25 cellular contexts compared by ENCODE assay signal in genomic region chr7:159057647-159058046, GRCh38.
DNase-seq lines count a peak whose midpoint lies in the region; ATAC-seq, FAIRE-seq and TF ChIP-seq lines count a peak whose summit lies in the region.
"Had no signal": no experiment of that assay in that cellular context is flagged by ENCODE, and none has a peak within 500 bp of the region (broad histone marks: within the 10 kb centered on the region; RNA-seq: fewer than 3 reads in every experiment).

No MANE protein-coding gene starts in this region.

- no peaks in the 10 kb centered on the region for H3K4me1 Mint-ChIP-seq in natural killer cell
- H3K4me1 Mint-ChIP-seq in natural killer cell treated with Interleukin-12 subunit alpha and Interleukin-12 subunit beta and Interleukin-15 and Interleukin-18, amount 100 ng/mL, for 72 hours (ENCODE audit: low read depth in 2 of 2): no peaks in the 10 kb centered on the region
- H3K4me1 Mint-ChIP-seq: CD14-positive monocyte; CD4-positive, alpha-beta memory T cell; CD4-positive, CD25-positive, alpha-beta regulatory T cell; CD8-positive, alpha-beta memory T cell had no signal

- no peak overlapping the region for H4K91ac ChIP-seq in H1 (replicated peaks; ENCODE audit: insufficient read length, low read length)

- H3K9ac ChIP-seq in H1 (replicated peaks in 1 of 4; ENCODE audit: extremely low read depth in 1 of 4, low read depth in 3 of 4, low read length in 3 of 4): no peak overlapping the region
- H3K9ac ChIP-seq: BLaER1 had no signal

- TF ChIP-seq CTCF in H1 (IDR thresholded peaks at IDR 0.05; ENCODE audit: control extremely low read depth in 1 of 3, insufficient read depth in 1 of 3, low read depth in 1 of 3, low read length in 3 of 3): no peak
- TF ChIP-seq CTCF in esophagus muscularis mucosa (IDR thresholded peaks at IDR 0.05): no peak
- no peak for TF ChIP-seq CTCF in natural killer cell (IDR thresholded peaks at IDR 0.05)

- no peak overlapping the region for H3K56ac ChIP-seq in H1 (replicated peaks; ENCODE audit: insufficient read length, low read depth, low read length)

- H2BK20ac ChIP-seq in H1 (ENCODE audit: low read length): no peak overlapping the region

- no peak overlapping the region for H2AFZ ChIP-seq in H1 (ENCODE audit: low read length)

- no peaks in the 10 kb centered on the region for H3K9me3 Mint-ChIP-seq in natural killer cell
- H3K9me3 Mint-ChIP-seq in natural killer cell treated with Interleukin-12 subunit alpha and Interleukin-12 subunit beta and Interleukin-15 and Interleukin-18, amount 100 ng/mL, for 72 hours: no peaks in the 10 kb centered on the region
- H3K9me3 Mint-ChIP-seq: CD4-positive, CD25-positive, alpha-beta regulatory T cell had no signal

- TF ChIP-seq POLR2A in H1 (IDR thresholded peaks at IDR 0.05; ENCODE audit: control extremely low read depth in 1 of 2, low read depth in 2 of 2, low read length in 2 of 2): no peak
- TF ChIP-seq POLR2A in esophagus muscularis mucosa (IDR thresholded peaks at IDR 0.05; ENCODE audit: low read depth): no peak

- TF ChIP-seq EP300 in H1 (IDR thresholded peaks at IDR 0.05; ENCODE audit: borderline replicate concordance in 1 of 2, low read depth in 2 of 2, low read length in 2 of 2) (no peak), esophagus muscularis mucosa (IDR thresholded peaks at IDR 0.05) (no peak)

- H3K23ac ChIP-seq in H1 (ENCODE audit: insufficient read length): no peak overlapping the region

- H2BK5ac ChIP-seq in H1 (ENCODE audit: low read depth, low read length): no peak overlapping the region

- H3K36me3 Mint-ChIP-seq in natural killer cell: no peaks in the 10 kb centered on the region
- H3K36me3 Mint-ChIP-seq in natural killer cell treated with Interleukin-12 subunit alpha and Interleukin-12 subunit beta and Interleukin-15 and Interleukin-18, amount 100 ng/mL, for 72 hours: no peaks in the 10 kb centered on the region
- H3K36me3 Mint-ChIP-seq: CD14-positive monocyte; CD4-positive, alpha-beta memory T cell; CD4-positive, CD25-positive, alpha-beta regulatory T cell; CD8-positive, alpha-beta memory T cell had no signal

- H3K36me3 ChIP-seq in H7 (replicated peaks; ENCODE audit: control insufficient read depth, insufficient read depth, low read length) (no peaks in the 10 kb centered on the region), H1 (ENCODE audit: control insufficient read depth in 2 of 4, insufficient read depth in 4 of 4, low read length in 3 of 4) (no peaks in the 10 kb centered on the region), esophagus muscularis mucosa (no peaks in the 10 kb centered on the region)
- H3K36me3 ChIP-seq: BE2C, BLaER1 had no signal

- H3K4me1 ChIP-seq in H1 (replicated peaks in 1 of 4; ENCODE audit: control insufficient read depth in 3 of 4, insufficient read depth in 4 of 4, low read length in 3 of 4) (peaks cover 0 to 4% (median 2%) of the 10 kb centered on the region in 4 experiments; a peak in 1 of 7 replicates), esophagus muscularis mucosa (no peaks in the 10 kb centered on the region)
- H3K4me1 ChIP-seq: BE2C, BLaER1 had no signal

- H3K27ac Mint-ChIP-seq in natural killer cell: no peak overlapping the region
- H3K27ac Mint-ChIP-seq in natural killer cell treated with Interleukin-12 subunit alpha and Interleukin-12 subunit beta and Interleukin-15 and Interleukin-18, amount 100 ng/mL, for 72 hours: no peak overlapping the region
- H3K27ac Mint-ChIP-seq: CD14-positive monocyte; CD4-positive, alpha-beta memory T cell; CD4-positive, CD25-positive, alpha-beta regulatory T cell; CD8-positive, alpha-beta memory T cell had no signal

- H4K8ac ChIP-seq in H1 (ENCODE audit: extremely low read depth, insufficient read depth, low read length): no peak overlapping the region

- POLR2A ChIA-PET in H1 (lab: Charles Lee; ENCODE audit: partially characterized antibody): no interaction called here

- H3K27me3 ChIP-seq in H7 (ENCODE audit: control insufficient read depth, insufficient read depth, low read length): no peaks in the 10 kb centered on the region
- H3K27me3 ChIP-seq in H1 (replicated peaks in 1 of 4; ENCODE audit: control insufficient read depth in 3 of 4, extremely low read depth in 1 of 4, insufficient read depth in 3 of 4, low read length in 3 of 4): peaks cover 0 to 4% (median 0%) of the 10 kb centered on the region in 4 experiments; a peak in 1 of 7 replicates
- peaks cover 0 to 5% (median 0%) of the 10 kb centered on the region in 4 donors for H3K27me3 ChIP-seq in esophagus muscularis mucosa
- H3K27me3 ChIP-seq: BE2C, BLaER1 had no signal

- no peak for TF ChIP-seq RAD21 in H1 (IDR thresholded peaks at IDR 0.05 in 1 of 2, conservative IDR thresholded peaks at IDR 0.05 in 1 of 2; ENCODE audit: low read depth in 2 of 2, low read length in 2 of 2)

- ATAC-seq in HG02610 (IDR thresholded peaks at IDR 0.05; ENCODE audit: unreplicated experiment) (no peak), natural killer cell (no peak)
- no peak for ATAC-seq in natural killer cell treated with Interleukin-12 subunit alpha and Interleukin-12 subunit beta and Interleukin-15 and Interleukin-18, amount 100 ng/mL, for 72 hours

- peaks cover 0 to 9% of the 10 kb centered on the region in 2 donors for H3K27me3 Mint-ChIP-seq in natural killer cell (ENCODE audit: low read depth in 2 of 2)
- H3K27me3 Mint-ChIP-seq in natural killer cell treated with Interleukin-12 subunit alpha and Interleukin-12 subunit beta and Interleukin-15 and Interleukin-18, amount 100 ng/mL, for 72 hours: peaks cover 0 to 3% of the 10 kb centered on the region in 2 donors
- H3K27me3 Mint-ChIP-seq: CD4-positive, CD25-positive, alpha-beta regulatory T cell had no signal

- no peak overlapping the region for H3K14ac ChIP-seq in H1 (ENCODE audit: insufficient read length)

- no peak for FAIRE-seq in H1 (lab: Jason Lieb, UNC)
- FAIRE-seq: G401.6, GM12891 had no signal

- H3K4ac ChIP-seq in H1 (replicated peaks; ENCODE audit: insufficient read length, low read depth, low read length): no peak overlapping the region

- no peak overlapping the region for H2BK120ac ChIP-seq in H1 (replicated peaks; ENCODE audit: low read depth, low read length)

- no peak overlapping the region for H3K4me3 ChIP-seq in H7 (ENCODE audit: insufficient read depth, low read depth, low read length)
- H3K4me3 ChIP-seq in H1 (ENCODE audit: extremely low read depth in 1 of 4, insufficient read depth in 2 of 4, low read depth in 3 of 4, low read length in 4 of 4): no peak overlapping the region
- no peak overlapping the region for H3K4me3 ChIP-seq in esophagus muscularis mucosa
- H3K4me3 ChIP-seq: BLaER1 had no signal

- H3K9me3 ChIP-seq in H1 (ENCODE audit: insufficient read depth in 2 of 2, low read depth in 1 of 2, low read length in 1 of 2) (no peaks in the 10 kb centered on the region), esophagus muscularis mucosa (no peaks in the 10 kb centered on the region)
- H3K9me3 ChIP-seq: BE2C had no signal

- H3K4me3 Mint-ChIP-seq in natural killer cell: no peak overlapping the region
- no peak overlapping the region for H3K4me3 Mint-ChIP-seq in natural killer cell treated with Interleukin-12 subunit alpha and Interleukin-12 subunit beta and Interleukin-15 and Interleukin-18, amount 100 ng/mL, for 72 hours
- H3K4me3 Mint-ChIP-seq: CD14-positive monocyte; CD4-positive, alpha-beta memory T cell; CD4-positive, CD25-positive, alpha-beta regulatory T cell; CD8-positive, alpha-beta memory T cell had no signal

- no peak overlapping the region for H4K5ac ChIP-seq in H1 (ENCODE audit: insufficient read length, low read depth, low read length)

- CTCF ChIA-PET in H1 (lab: Charles Lee; ENCODE audit: partially characterized antibody): no interaction called here

- no peaks in the 10 kb centered on the region for H3K79me2 ChIP-seq in H1 (ENCODE audit: control insufficient read depth in 1 of 2, insufficient read depth in 2 of 2, low read length in 2 of 2)

- peaks cover 14% of the 10 kb centered on the region; the same call in 1 of the 2 replicates for H3K23me2 ChIP-seq in H1 (ENCODE audit: low read depth, low read length)

- no peaks in the 10 kb centered on the region for H3K79me1 ChIP-seq in H1 (ENCODE audit: low read depth, low read length)

- no peak overlapping the region for H3K4me2 ChIP-seq in H1 (ENCODE audit: insufficient read depth in 1 of 2, low read depth in 2 of 2, low read length in 2 of 2)
- H3K4me2 ChIP-seq: BLaER1 had no signal

- no peak overlapping the region for H2AK5ac ChIP-seq in H1 (ENCODE audit: low read depth, low read length)

- no peaks in the 10 kb centered on the region for H4K20me1 ChIP-seq in H1 (replicated peaks in 1 of 2; ENCODE audit: control insufficient read depth in 1 of 2, insufficient read depth in 2 of 2, low read length in 2 of 2)
- H4K20me1 ChIP-seq: BLaER1 had no signal

- DNase-seq in H7 (peak; percentile 5), H1 (ENCODE audit: low read depth in 1 of 2, low spot score in 2 of 2) (no peak), esophagus muscularis mucosa (ENCODE audit: extremely low spot score) (peak; percentile 53), posterior vena cava (ENCODE audit: low spot score) (peak; percentile 14), natural killer cell (no peak), HPDE6-E6E7 (ENCODE audit: extremely low spot score) (no peak)
- no peak for DNase-seq in natural killer cell treated with Interleukin-12 subunit alpha and Interleukin-12 subunit beta and Interleukin-15 and Interleukin-18, amount 100 ng/mL, for 72 hours (ENCODE audit: low spot score)
- DNase-seq: 8988T; ACHN; BE2C; C1 segment of cervical spinal cord; CD4-positive, alpha-beta memory T cell; CD4-positive, CD25-positive, alpha-beta regulatory T cell; CD8-positive, alpha-beta memory T cell; COR-L47; DMS 273 treated with DMSO at 0.1 percent for 48 hours; DMS153; DMS53; DMS79; GF-D8 had no signal

- no peak overlapping the region for H3K18ac ChIP-seq in H1 (ENCODE audit: extremely low read depth, low read length)

- intact Hi-C loops in esophagus muscularis mucosa (cut with DNase I): no loop called here
- intact Hi-C loops in posterior vena cava (cut with DNase I): no loop called here
- intact Hi-C loops in natural killer cell (cut with micrococcal nuclease): no loop called here

- H2BK15ac ChIP-seq in H1 (ENCODE audit: low read length): no peak overlapping the region

- no peak overlapping the region for H2BK12ac ChIP-seq in H1 (ENCODE audit: low read depth, low read length)

- H3K27ac ChIP-seq in H1 (ENCODE audit: low read depth, low read length): no peak overlapping the region
- H3K27ac ChIP-seq in esophagus muscularis mucosa (replicated peaks in 1 of 4): no peak overlapping the region
- H3K27ac ChIP-seq: BLaER1 had no signal

- whole genome bisulfite sequencing in H1 (ENCODE audit: extremely low coverage in 1 of 2, insufficient coverage in 1 of 2, insufficient read length in 1 of 2, insufficient replicate concordance in 2 of 2, low coverage in 1 of 2, low lambda C conversion rate in 2 of 2, missing lambda C conversion rate in 1 of 2), 2 experiments: 97% methylated on average over 4 of the region's 4 CpGs; no CpG with 5 or more reads in 1 of the 2 experiments
- WGBS in esophagus muscularis mucosa: 92% methylated on average over 4 of the region's 4 CpGs

TF ChIP-seq in H1, 55 proteins besides CTCF, POLR2A, EP300 and RAD21 (continues in another document):
- TF ChIP-seq SUZ12 (IDR thresholded peaks at IDR 0.05; ENCODE audit: low read length) (no peak), CBX5 (IDR thresholded peaks at IDR 0.05; ENCODE audit: low read depth, low read length) (no peak), RNF2 (IDR thresholded peaks at IDR 0.05; ENCODE audit: borderline replicate concordance, low read depth, low read length, missing control alignments, poor library complexity, severe bottlenecking) (no peak), SP4 (IDR thresholded peaks at IDR 0.05; ENCODE audit: low read length) (no peak)

Comparison
In these comparisons a context has a peak if more than half of its experiments do, and no peak if none do; other contexts are left out.
1. DNase-seq: peak in H7 (single experiment), esophagus muscularis mucosa (single experiment) and posterior vena cava (single experiment); none in H1 (0 of 2), natural killer cell (single experiment), natural killer cell treated with Interleukin-12 subunit alpha and Interleukin-12 subunit beta and Interleukin-15 and Interleukin-18, amount 100 ng/mL, for 72 hours (single experiment) and HPDE6-E6E7 (single experiment).